Comparison of ENCODE assay signal across 11 cellular contexts in genomic region chr4:150960079-150960478, GRCh38. TPM values are rescaled to one million over a fixed set of nuclear protein-coding genes. Genes with fewer than 3 reads are reported as not detected.
DNase-seq lines count a peak whose midpoint lies in the region; ATAC-seq and TF ChIP-seq lines count a peak whose summit lies in the region.
"Had no signal": no experiment of that assay in that cellular context is flagged by ENCODE, and none has a peak within 500 bp of the region (broad histone marks: within the 10 kb centered on the region; RNA-seq: fewer than 3 reads in every experiment).

No MANE protein-coding gene starts in this region.

- no peaks in the 10 kb centered on the region for H3F3A ChIP-seq in OCI-LY1 (ENCODE audit: insufficient read depth, low read length)

- H3K36me3 ChIP-seq in OCI-LY1 (ENCODE audit: insufficient read depth, low read length) (peaks cover 11% of the 10 kb centered on the region; the same call in 1 of the 2 replicates), psoas muscle (ENCODE audit: insufficient read depth in 1 of 2, low read depth in 1 of 2) (no peaks in the 10 kb centered on the region)
- H3K36me3 ChIP-seq: tibial artery had no signal

- H3K9me2 ChIP-seq in OCI-LY1 (ENCODE audit: low read depth, low read length), result no peaks in the 10 kb centered on the region

- H3K4me3 Mint-ChIP-seq in activated T-cell treated with anti-CD3 and anti-CD28 coated beads, Interleukin-2, amount 50 U/mL, for 24 hours, result no peak overlapping the region

- H3K79me2 ChIP-seq in OCI-LY1 (ENCODE audit: insufficient read depth, low read length), result 0 out of 2 replicates have a peak, but pooled peaks cover 2% of the 10 kb centered on the region

- WGBS in psoas muscle, 3 donors, result 73 to 82% (median 79%) methylated on average over 2 of the region's 2 CpGs

- peaks cover 45% of the 10 kb centered on the region for H3K36me3 Mint-ChIP-seq in activated T-cell treated with anti-CD3 and anti-CD28 coated beads, Interleukin-2, amount 50 U/mL, for 24 hours (ENCODE audit: low read depth)

- no peak overlapping the region for H2AFZ ChIP-seq in OCI-LY1 (ENCODE audit: low read length)
- H2AFZ ChIP-seq: parathyroid adenoma had no signal

- no peaks in the 10 kb centered on the region for H4K20me1 ChIP-seq in OCI-LY1 (ENCODE audit: insufficient read depth, low read length)
- H4K20me1 ChIP-seq: BLaER1 had no signal

- intact Hi-C loops in psoas muscle (cut with DNase I), result no loop called here

- peaks cover 56% of the 10 kb centered on the region for H3K4me1 Mint-ChIP-seq in activated T-cell treated with anti-CD3 and anti-CD28 coated beads, Interleukin-2, amount 50 U/mL, for 24 hours (ENCODE audit: low read depth)

- H3K4me1 ChIP-seq in OCI-LY1 (ENCODE audit: insufficient read depth, low read length, severe bottlenecking), result peaks cover 8% of the 10 kb centered on the region
- H3K4me1 ChIP-seq in psoas muscle, result no peaks in the 10 kb centered on the region
- H3K4me1 ChIP-seq: BLaER1, parathyroid adenoma had no signal

- H3K27ac Mint-ChIP-seq in activated T-cell treated with anti-CD3 and anti-CD28 coated beads, Interleukin-2, amount 50 U/mL, for 24 hours, result no peak overlapping the region

- TF ChIP-seq CTCF in OCI-LY1 (IDR thresholded peaks at IDR 0.05; ENCODE audit: low read length), result peak; percentile 27
- TF ChIP-seq CTCF in psoas muscle (IDR thresholded peaks at IDR 0.05), result peak; percentile 27

- H3K27me3 ChIP-seq in OCI-LY1 (ENCODE audit: insufficient read depth, low read length), result no peaks in the 10 kb centered on the region
- no peaks in the 10 kb centered on the region for H3K27me3 ChIP-seq in psoas muscle (ENCODE audit: insufficient read depth in 3 of 3, low read length in 2 of 3)
- H3K27me3 ChIP-seq: BLaER1, tibial artery had no signal

- H3K4me3 ChIP-seq in OCI-LY1 (ENCODE audit: low read depth, low read length, poor library complexity, severe bottlenecking) (no peak overlapping the region), psoas muscle (no peak overlapping the region)
- H3K4me3 ChIP-seq: BLaER1, tibial artery had no signal

- H3K9me3 ChIP-seq in OCI-LY1 (ENCODE audit: low read length) (peaks cover 13% of the 10 kb centered on the region; the same call in 1 of the 2 replicates), psoas muscle (no peaks in the 10 kb centered on the region)
- H3K9me3 ChIP-seq: tibial artery had no signal

- H3K27ac ChIP-seq in OCI-LY1 (ENCODE audit: low read depth, low read length, poor library complexity, severe bottlenecking) (no peak overlapping the region), psoas muscle (no peak overlapping the region)
- H3K27ac ChIP-seq: BLaER1, parathyroid adenoma, tibial artery had no signal

- H3K9ac ChIP-seq in OCI-LY1 (ENCODE audit: low read length), result no peak overlapping the region
- H3K9ac ChIP-seq: BLaER1, parathyroid adenoma had no signal

- DNase-seq in NCI-H146 (lab: John Stamatoyannopoulos, UW) (peak; percentile 9), NCI-H146 treated with DMSO at 0.1 percent for 48 hours (lab: John Stamatoyannopoulos, UW; ENCODE audit: unreplicated experiment) (no peak), psoas muscle (no peak), NCI-H2196 (lab: John Stamatoyannopoulos, UW; ENCODE audit: unreplicated experiment) (no peak)
- no peak for DNase-seq in activated T-cell treated with anti-CD3 and anti-CD28 coated beads, Interleukin-2, amount 50 U/mL, for 24 hours
- DNase-seq: tibial artery had no signal

- no peaks in the 10 kb centered on the region for H3K27me3 Mint-ChIP-seq in activated T-cell treated with anti-CD3 and anti-CD28 coated beads, Interleukin-2, amount 50 U/mL, for 24 hours

- H3K9me3 Mint-ChIP-seq in activated T-cell treated with anti-CD3 and anti-CD28 coated beads, Interleukin-2, amount 50 U/mL, for 24 hours, result peaks cover 25% of the 10 kb centered on the region

- ATAC-seq in esophagus mucosa (peak; percentile 46), psoas muscle (no peak), GM18498 (IDR thresholded peaks at IDR 0.05; ENCODE audit: unreplicated experiment) (no peak)

- H3K4me2 ChIP-seq in OCI-LY1 (ENCODE audit: low read length), result no peak overlapping the region
- H3K4me2 ChIP-seq: BLaER1 had no signal

RNA-seq across cellular contexts. Expression of gene LRBA, which starts 55.0 kb away (rescaled TPM):
- total RNA-seq in esophagus mucosa, result 41.1 TPM
- 10 to 100 TPM in 1 of 4 donors, 1 to 10 TPM in 3; 6.4 to 10.6 (median 8.8) TPM for total RNA-seq in psoas muscle
- polyA plus RNA-seq in psoas muscle, result 1 to 10 TPM; 2.9 to 4.2 (median 3.9) TPM
